ENCODE assay signal across 8 cellular contexts in genomic region chr2:113886479-113887383, GRCh38.
DNase-seq lines count a peak whose midpoint lies in the region; ATAC-seq lines count a peak whose summit lies in the region.

No MANE protein-coding gene starts in this region.

- DNase-seq in stimulated activated CD4-positive, alpha-beta T cell treated with anti-CD3 and anti-CD28 coated beads, Interleukin-15, amount 100 ng/mL, for 24 hours = peak; percentile 66
- DNase-seq in stimulated activated CD4-positive, alpha-beta T cell treated with anti-CD3 and anti-CD28 coated beads, Interleukin-4, amount 100 ng/mL, for 4 hours = no peak
- DNase-seq in NOMO-1 treated with DMSO at 0.1 percent for 48 hours (lab: John Stamatoyannopoulos, UW; ENCODE audit: unreplicated experiment) (peak; percentile 91), astrocyte of the hippocampus (ENCODE audit: low read depth, low spot score) (peak; percentile 70), NCI-H2107 treated with DMSO at 0.1 percent for 48 hours (lab: John Stamatoyannopoulos, UW; ENCODE audit: unreplicated experiment) (no peak), NCI-H146 (lab: John Stamatoyannopoulos, UW) (no peak)

- ATAC-seq in HG02798 (IDR thresholded peaks at IDR 0.05; ENCODE audit: poor library complexity, unreplicated experiment) = peak; percentile 74

- H3K27me3 ChIP-seq in muscle layer of duodenum (ENCODE audit: low read depth, low read length) = no peaks in the 10 kb centered on the region

- H3K9me3 ChIP-seq in muscle layer of duodenum (ENCODE audit: control insufficient read depth in 1 of 2, low read length in 2 of 2) = no peaks in the 10 kb centered on the region

- peaks cover 0 to 9% of the 10 kb centered on the region in 2 donors for H3K36me3 ChIP-seq in muscle layer of duodenum (ENCODE audit: control insufficient read depth in 1 of 2, insufficient read depth in 2 of 2, low read length in 2 of 2)

- H3K4me3 ChIP-seq in muscle layer of duodenum (ENCODE audit: low read depth in 1 of 2, low read length in 2 of 2) = no peak overlapping the region

- peaks cover 19 to 31% of the 10 kb centered on the region in 2 donors for H3K4me1 ChIP-seq in muscle layer of duodenum (ENCODE audit: control insufficient read depth in 1 of 2, insufficient read depth in 2 of 2, low read length in 2 of 2)

- peak overlapping the region; percentile 32 for H3K27ac ChIP-seq in muscle layer of duodenum (ENCODE audit: low read length)

Comparison
In these comparisons a context has a peak if more than half of its experiments do, and no peak if none do; other contexts are left out.
1. DNase-seq: peak in stimulated activated CD4-positive, alpha-beta T cell treated with anti-CD3 and anti-CD28 coated beads, Interleukin-15, amount 100 ng/mL, for 24 hours (single experiment), NOMO-1 treated with DMSO at 0.1 percent for 48 hours (single experiment) and astrocyte of the hippocampus (single experiment); none in stimulated activated CD4-positive, alpha-beta T cell treated with anti-CD3 and anti-CD28 coated beads, Interleukin-4, amount 100 ng/mL, for 4 hours (0 of 2), NCI-H2107 treated with DMSO at 0.1 percent for 48 hours (single experiment) and NCI-H146 (single experiment).